8 cellular contexts compared by ENCODE assay signal in the genomic region with DNA sequence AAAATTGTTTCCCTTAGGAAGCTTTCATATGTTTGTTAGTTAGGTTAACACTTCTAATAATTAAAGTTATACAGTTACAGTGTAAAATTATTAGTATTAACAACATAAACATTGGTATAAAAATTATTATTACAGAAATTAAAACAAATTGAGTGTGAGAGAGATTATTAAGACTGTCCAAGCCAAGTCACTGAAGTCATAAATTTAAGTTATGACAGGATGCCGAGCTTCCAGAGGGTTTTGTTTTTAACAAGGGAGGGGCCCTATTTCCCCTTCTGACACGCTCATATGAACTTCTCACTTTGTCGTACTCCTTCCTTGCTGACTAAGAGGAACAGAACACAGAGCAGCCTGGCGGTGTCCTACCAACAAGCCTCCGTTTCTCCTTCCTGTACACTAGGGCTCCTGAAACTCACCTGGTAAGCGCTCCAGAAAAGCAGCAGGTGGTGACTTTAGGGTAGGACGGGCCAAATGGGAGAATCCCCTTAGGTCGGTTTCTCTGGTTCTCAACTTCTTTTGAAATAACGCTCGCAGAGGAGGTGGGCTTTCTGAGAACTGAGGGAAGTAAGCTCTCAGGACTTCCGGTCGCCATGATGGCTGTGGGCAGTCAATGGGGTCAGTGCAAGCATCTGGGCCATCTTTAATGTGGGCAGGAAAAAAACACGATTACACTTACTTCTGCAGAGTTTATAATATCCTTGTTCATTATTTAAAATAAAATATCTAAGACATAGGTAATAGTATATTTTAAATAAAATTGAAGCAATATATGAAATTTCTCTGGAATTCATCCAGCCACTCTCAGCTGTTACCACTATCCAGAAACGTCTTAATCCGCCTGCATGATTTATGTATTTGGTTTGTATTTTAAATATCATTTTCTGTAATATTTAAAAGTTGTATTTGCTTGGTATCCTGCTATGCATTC. TPM values are rescaled to one million over a fixed set of nuclear protein-coding genes. Genes with fewer than 3 reads are reported as not detected.
DNase-seq lines count a peak whose midpoint lies in the region; ATAC-seq and TF ChIP-seq lines count a peak whose summit lies in the region.

Gene CARD8, minus strand, starts transcription at position 537 of the 928 bp plus-strand sequence. CDS start 14,892 bp downstream, outside the sequence.

- peak within 1 kb of the TSS; percentile 74 for H3K27ac ChIP-seq in caudate nucleus (ENCODE audit: low read depth, low read length)
- peak within 1 kb of the TSS; percentile 98 for H3K27ac ChIP-seq in smooth muscle cell (ENCODE audit: low read depth)

- peaks cover 8% of the 10 kb centered on the region for H3K4me1 ChIP-seq in smooth muscle cell (ENCODE audit: low read depth)

- POLR2A ChIA-PET in WTC11 (lab: Charles Lee), result interaction anchor here (0.7 kb wide), 1 partner anchor 1030 kb away, joined by 3 read pairs; no protein-coding TSS in a partner anchor

- H3K9ac ChIP-seq in smooth muscle cell (ENCODE audit: low read depth), result peak within 1 kb of the TSS; percentile 98

- H4K20me1 ChIP-seq in smooth muscle cell (ENCODE audit: low read depth), result no peaks in the 10 kb centered on the region

- DNase-seq in NK-92 treated with Interleukin-12 subunit alpha and Interleukin-12 subunit beta, amount 100 ng/mL, for 24 hours (lab: John Stamatoyannopoulos, UW), result peak; percentile 79
- no peak for DNase-seq in NK-92 (lab: John Stamatoyannopoulos, UW; ENCODE audit: unreplicated experiment)
- peak; percentile 89 for DNase-seq in NCI-H2227 treated with DMSO at 0.1 percent for 48 hours (lab: John Stamatoyannopoulos, UW)
- DNase-seq in WTC11 (ENCODE audit: low spot score), result peak; percentile 69
- peak in 58 of 61 donors; percentile 12 to 83 (median 59) for DNase-seq in caudate nucleus (lab: John Stamatoyannopoulos, UW)
- DNase-seq in immature natural killer cell, result peak; percentile 78 to 86 (median 84)
- peak; percentile 21 for DNase-seq in smooth muscle cell (lab: John Stamatoyannopoulos, UW; ENCODE audit: unreplicated experiment)

- H3K36me3 ChIP-seq in smooth muscle cell (ENCODE audit: low read depth), result no peaks in the 10 kb centered on the region

- H3K4me3 Mint-ChIP-seq in WTC11 (peak within 1 kb of the TSS; percentile 96), immature natural killer cell (peak within 1 kb of the TSS; percentile 93 to 100 (median 98))

- WGBS in smooth muscle cell (ENCODE audit: low lambda C conversion rate), result 13% methylated on average over 15 of the region's 15 CpGs

- peak within 1 kb of the TSS; percentile 100 for H3K4me3 ChIP-seq in smooth muscle cell

- H2AFZ ChIP-seq in smooth muscle cell (ENCODE audit: low read depth), result peak within 1 kb of the TSS; percentile 100

- CTCF ChIA-PET in WTC11 (lab: Charles Lee), result interaction anchor here (0.6 to 1.9 kb wide), 8 partner anchors 16 to 83 kb away, joined by 3 to 6 read pairs (median 4); no protein-coding TSS in a partner anchor

- ATAC-seq in HG03108 (IDR thresholded peaks at IDR 0.05; ENCODE audit: unreplicated experiment) (peak; percentile 65), WTC11 (peak; percentile 86)

- H3K4me2 ChIP-seq in smooth muscle cell, result peak within 1 kb of the TSS; percentile 84

- H3F3A ChIP-seq in smooth muscle cell (ENCODE audit: low read depth), result no peaks in the 10 kb centered on the region

- peaks cover 19% of the 10 kb centered on the region for H3K9me3 Mint-ChIP-seq in WTC11
- no peaks in the 10 kb centered on the region for H3K9me3 Mint-ChIP-seq in immature natural killer cell

- peak within 1 kb of the TSS; percentile 98 for H3K27ac Mint-ChIP-seq in WTC11
- peak within 1 kb of the TSS; percentile 89 to 99 (median 98) for H3K27ac Mint-ChIP-seq in immature natural killer cell

- H3K79me2 ChIP-seq in smooth muscle cell (ENCODE audit: low read depth), result peaks cover 27% of the 10 kb centered on the region

- H3K4me1 Mint-ChIP-seq in WTC11, result peaks cover 11% of the 10 kb centered on the region
- peaks cover 75 to 93% of the 10 kb centered on the region in 2 donors for H3K4me1 Mint-ChIP-seq in immature natural killer cell

- H3K27me3 Mint-ChIP-seq in WTC11 (ENCODE audit: low read depth), result peaks cover 7% of the 10 kb centered on the region
- H3K27me3 Mint-ChIP-seq in immature natural killer cell (ENCODE audit: low read depth in 3 of 3), result peaks cover 0 to 4% (median 0%) of the 10 kb centered on the region in 3 donors

- no peak for TF ChIP-seq CTCF in WTC11 (IDR thresholded peaks at IDR 0.05)
- no peak for TF ChIP-seq CTCF in smooth muscle cell (IDR thresholded peaks at IDR 0.05; ENCODE audit: borderline replicate concordance, insufficient read depth, poor library complexity, severe bottlenecking)

- H3K27me3 ChIP-seq in smooth muscle cell (ENCODE audit: low read depth), result no peaks in the 10 kb centered on the region

- no peaks in the 10 kb centered on the region for H3K9me3 ChIP-seq in smooth muscle cell (replicated peaks; ENCODE audit: low read depth)

- H3K36me3 Mint-ChIP-seq in WTC11 (peaks cover 18% of the 10 kb centered on the region), immature natural killer cell (peaks cover 0 to 5% (median 0%) of the 10 kb centered on the region in 3 donors)

TF ChIP-seq in WTC11, 78 proteins besides CTCF, POLR2A, EP300 and RAD21 (continues in another document):
- TF ChIP-seq, protein P1, sequence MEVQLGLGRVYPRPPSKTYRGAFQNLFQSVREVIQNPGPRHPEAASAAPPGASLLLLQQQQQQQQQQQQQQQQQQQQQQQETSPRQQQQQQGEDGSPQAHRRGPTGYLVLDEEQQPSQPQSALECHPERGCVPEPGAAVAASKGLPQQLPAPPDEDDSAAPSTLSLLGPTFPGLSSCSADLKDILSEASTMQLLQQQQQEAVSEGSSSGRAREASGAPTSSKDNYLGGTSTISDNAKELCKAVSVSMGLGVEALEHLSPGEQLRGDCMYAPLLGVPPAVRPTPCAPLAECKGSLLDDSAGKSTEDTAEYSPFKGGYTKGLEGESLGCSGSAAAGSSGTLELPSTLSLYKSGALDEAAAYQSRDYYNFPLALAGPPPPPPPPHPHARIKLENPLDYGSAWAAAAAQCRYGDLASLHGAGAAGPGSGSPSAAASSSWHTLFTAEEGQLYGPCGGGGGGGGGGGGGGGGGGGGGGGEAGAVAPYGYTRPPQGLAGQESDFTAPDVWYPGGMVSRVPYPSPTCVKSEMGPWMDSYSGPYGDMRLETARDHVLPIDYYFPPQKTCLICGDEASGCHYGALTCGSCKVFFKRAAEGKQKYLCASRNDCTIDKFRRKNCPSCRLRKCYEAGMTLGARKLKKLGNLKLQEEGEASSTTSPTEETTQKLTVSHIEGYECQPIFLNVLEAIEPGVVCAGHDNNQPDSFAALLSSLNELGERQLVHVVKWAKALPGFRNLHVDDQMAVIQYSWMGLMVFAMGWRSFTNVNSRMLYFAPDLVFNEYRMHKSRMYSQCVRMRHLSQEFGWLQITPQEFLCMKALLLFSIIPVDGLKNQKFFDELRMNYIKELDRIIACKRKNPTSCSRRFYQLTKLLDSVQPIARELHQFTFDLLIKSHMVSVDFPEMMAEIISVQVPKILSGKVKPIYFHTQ (CRISPR knock-in tag; IDR thresholded peaks at IDR 0.05), result no peak
- peak; percentile 29; the same call in 1 of the 2 replicates for TF ChIP-seq GABPB1 (CRISPR knock-in tag; IDR thresholded peaks at IDR 0.05)
- TF ChIP-seq NFE2L1 (CRISPR knock-in tag; IDR thresholded peaks at IDR 0.05), result no peak
- TF ChIP-seq ARID4B (CRISPR knock-in tag; IDR thresholded peaks at IDR 0.05; ENCODE audit: borderline replicate concordance), result no peak
- TF ChIP-seq, protein P2, sequence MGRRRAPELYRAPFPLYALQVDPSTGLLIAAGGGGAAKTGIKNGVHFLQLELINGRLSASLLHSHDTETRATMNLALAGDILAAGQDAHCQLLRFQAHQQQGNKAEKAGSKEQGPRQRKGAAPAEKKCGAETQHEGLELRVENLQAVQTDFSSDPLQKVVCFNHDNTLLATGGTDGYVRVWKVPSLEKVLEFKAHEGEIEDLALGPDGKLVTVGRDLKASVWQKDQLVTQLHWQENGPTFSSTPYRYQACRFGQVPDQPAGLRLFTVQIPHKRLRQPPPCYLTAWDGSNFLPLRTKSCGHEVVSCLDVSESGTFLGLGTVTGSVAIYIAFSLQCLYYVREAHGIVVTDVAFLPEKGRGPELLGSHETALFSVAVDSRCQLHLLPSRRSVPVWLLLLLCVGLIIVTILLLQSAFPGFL (CRISPR knock-in tag; IDR thresholded peaks at IDR 0.05; ENCODE audit: borderline replicate concordance), result no peak
- TF ChIP-seq, protein P3, sequence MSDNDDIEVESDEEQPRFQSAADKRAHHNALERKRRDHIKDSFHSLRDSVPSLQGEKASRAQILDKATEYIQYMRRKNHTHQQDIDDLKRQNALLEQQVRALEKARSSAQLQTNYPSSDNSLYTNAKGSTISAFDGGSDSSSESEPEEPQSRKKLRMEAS (CRISPR knock-in tag; IDR thresholded peaks at IDR 0.05), result 0 out of 2 replicates have a peak, but pooled peaks have one; percentile 19

RNA-seq across cellular contexts. Expression of gene CARD8, which starts in this region (rescaled TPM):
- total RNA-seq in WTC11 (2021), result 23.0 to 31.1 TPM (median 29.8 TPM) in 3 replicates
- 100 to 1,000 TPM in 1 of 3 donors, 10 to 100 TPM in 2; 74.2 to 109 (median 86.3) TPM for polyA plus RNA-seq in immature natural killer cell
- total RNA-seq in smooth muscle cell, result 17.7 and 30.0 TPM in 2 replicates
- 9.0 and 9.3 TPM in 2 replicates for polyA plus RNA-seq in smooth muscle cell
